In the genomic region with DNA sequence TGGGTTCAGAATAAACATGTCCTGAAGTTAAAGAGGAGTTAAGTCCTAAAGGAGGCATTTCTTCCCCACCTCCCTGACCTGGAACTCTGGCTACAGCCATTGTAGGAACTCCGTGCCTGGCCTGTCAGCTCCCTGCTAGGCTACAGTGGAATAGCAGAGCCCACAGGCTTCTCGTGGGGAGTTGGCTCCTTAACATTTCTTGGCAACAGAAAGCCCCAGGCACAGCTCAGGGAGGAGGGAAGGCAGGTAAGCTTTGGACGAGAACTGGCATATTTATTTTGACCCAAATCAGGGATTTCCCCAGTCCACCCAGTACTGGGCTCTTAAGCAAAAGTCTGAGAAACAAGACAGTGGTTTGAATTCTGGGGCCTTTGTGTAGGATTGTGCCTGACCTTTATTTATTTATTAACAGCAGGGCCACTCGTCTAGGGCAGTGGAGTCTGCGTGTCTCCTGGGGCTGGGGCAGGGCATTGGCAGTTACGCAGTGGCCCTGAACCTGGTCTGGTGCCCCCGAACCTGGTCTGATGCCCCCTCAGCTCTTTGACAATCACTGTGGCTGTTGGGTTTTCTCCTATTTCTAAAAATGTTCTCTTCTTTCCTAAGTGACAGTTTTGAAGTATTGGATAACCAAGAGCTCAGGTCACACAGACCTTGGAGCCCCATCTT, we compare ENCODE assay signal across 1 cellular context.
TF ChIP-seq lines count a peak whose summit lies in the region.

No MANE protein-coding gene starts in this region.

TF ChIP-seq in HepG2, 621 proteins besides CTCF, POLR2A, EP300 and RAD21:
- TF ChIP-seq HCFC1 (IDR thresholded peaks at IDR 0.05; ENCODE audit: low read depth, low read length): no peak
- TF ChIP-seq RBFOX2 (IDR thresholded peaks at IDR 0.05; ENCODE audit: low read depth, low read length): 0 out of 2 replicates have a peak, but pooled peaks have one; percentile 44
- peak; percentile 18 for TF ChIP-seq AGO2 (optimal IDR thresholded peaks at IDR 0.05; ENCODE audit: low read depth, low read length)
- TF ChIP-seq GATA4 (IDR thresholded peaks at IDR 0.05; ENCODE audit: borderline replicate concordance, low read depth): no peak
